ENCODE assay signal across 8 cellular contexts in the genomic region with DNA sequence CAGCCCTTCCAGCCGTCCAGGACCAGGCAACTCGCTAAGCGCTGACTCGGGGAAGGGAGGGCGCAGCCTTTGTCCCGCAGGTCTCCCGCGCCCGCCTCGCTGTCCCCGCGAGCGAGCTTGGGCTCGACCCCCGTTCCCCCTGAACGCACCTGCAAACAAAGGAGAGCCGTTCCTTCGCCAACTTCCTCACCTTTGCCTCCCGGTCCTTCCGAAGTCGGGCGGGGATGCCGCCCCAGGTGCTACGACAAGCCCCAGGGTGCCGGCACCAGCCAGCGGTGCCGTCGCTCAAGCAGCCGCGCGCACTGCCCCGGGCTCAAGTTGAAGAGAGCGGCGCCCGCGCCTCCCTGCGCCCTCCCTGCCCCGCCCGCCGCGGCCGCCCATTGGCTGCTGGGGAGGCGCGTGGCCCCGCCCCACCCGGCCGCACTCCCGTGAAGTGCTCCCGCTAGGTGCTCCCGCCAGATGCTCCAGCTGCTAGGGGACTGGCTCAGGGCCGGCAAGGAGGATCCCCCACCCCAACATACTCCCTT.
DNase-seq lines count a peak whose midpoint lies in the region; ATAC-seq and TF ChIP-seq lines count a peak whose summit lies in the region.

No MANE protein-coding gene starts in this region.

- peak overlapping the region; percentile 62 for H2AFZ ChIP-seq in neuron (ENCODE audit: low read depth, low read length)

- H3K36me3 ChIP-seq in neuron (ENCODE audit: insufficient read depth, low read length) (no peaks in the 10 kb centered on the region), thoracic aorta (no peaks in the 10 kb centered on the region)

- H3K4me1 ChIP-seq in neuron (ENCODE audit: insufficient read depth, low read length) (peaks cover 9% of the 10 kb centered on the region), thoracic aorta (ENCODE audit: control insufficient read depth in 1 of 2, low read depth in 2 of 2) (peaks cover 0 to 21% of the 10 kb centered on the region in 2 donors)

- no peaks in the 10 kb centered on the region for H3K9me3 ChIP-seq in neuron (ENCODE audit: low read length)
- H3K9me3 ChIP-seq in thoracic aorta: no peaks in the 10 kb centered on the region

- peak; percentile 82 to 90 (median 90) for DNase-seq in NCI-H1417 (lab: John Stamatoyannopoulos, UW)
- no peak for DNase-seq in NCI-H1417 treated with DMSO at 0.1 percent for 48 hours (lab: John Stamatoyannopoulos, UW)
- peak; percentile 75 for DNase-seq in NCI-H526 treated with DMSO at 0.1 percent for 48 hours (lab: John Stamatoyannopoulos, UW)
- DNase-seq in activated T-cell treated with anti-CD3 and anti-CD28 coated beads, Interleukin-2, amount 50 U/mL, for 1 hour: peak; percentile 47
- DNase-seq in fibroblast of the conjunctiva (ENCODE audit: low read depth): peak; percentile 12
- DNase-seq in thoracic aorta (ENCODE audit: low spot score): no peak

- H3K27ac ChIP-seq in thoracic aorta: peak overlapping the region in 1 of 2 donors; percentile 7

- peak; percentile 94 for ATAC-seq in HG03045 (IDR thresholded peaks at IDR 0.05; ENCODE audit: unreplicated experiment)
- peak; percentile 67 for ATAC-seq in thoracic aorta (ENCODE audit: insufficient number of reproducible peaks, low FRiP score, low read depth)

- peak overlapping the region; percentile 69 for H3K4me3 ChIP-seq in neuron (ENCODE audit: low read length)
- H3K4me3 ChIP-seq in thoracic aorta: peak overlapping the region; percentile 75

- TF ChIP-seq CTCF in thoracic aorta (IDR thresholded peaks at IDR 0.05): no peak

- peaks cover 4% of the 10 kb centered on the region for H3K27me3 ChIP-seq in neuron (ENCODE audit: insufficient read depth, low read length)
- H3K27me3 ChIP-seq in thoracic aorta (replicated peaks; ENCODE audit: insufficient read depth): no peaks in the 10 kb centered on the region

Comparison
In these comparisons a context has a peak if more than half of its experiments do, and no peak if none do; other contexts are left out.
1. DNase-seq: peak in NCI-H1417 (3 of 3), NCI-H526 treated with DMSO at 0.1 percent for 48 hours (single experiment), activated T-cell treated with anti-CD3 and anti-CD28 coated beads, Interleukin-2, amount 50 U/mL, for 1 hour (single experiment) and fibroblast of the conjunctiva (single experiment); none in NCI-H1417 treated with DMSO at 0.1 percent for 48 hours (single experiment) and thoracic aorta (single experiment).